Comparison of ENCODE assay signal across 8 cellular contexts in genomic region chr17:16353702-16354174, GRCh38. TPM values are rescaled to one million over a fixed set of nuclear protein-coding genes. Genes with fewer than 3 reads are reported as not detected.
DNase-seq lines count a peak whose midpoint lies in the region; ATAC-seq and TF ChIP-seq lines count a peak whose summit lies in the region.

No MANE protein-coding gene starts in this region.

- H3K27ac ChIP-seq in GM23338 (ENCODE audit: low read depth) (no peak overlapping the region), WERI-Rb-1 (peak overlapping the region; percentile 65), right cardiac atrium (ENCODE audit: low read length) (no peak overlapping the region)

- H3K9me2 ChIP-seq in GM23338 (ENCODE audit: insufficient read depth): no peaks in the 10 kb centered on the region

- 47% methylated on average over 25 of the region's 25 CpGs for WGBS in right cardiac atrium

- intact Hi-C loops in right cardiac atrium (cut with DNase I): no loop called here

- peaks cover 19% of the 10 kb centered on the region for H4K20me1 ChIP-seq in GM23338 (replicated peaks; ENCODE audit: insufficient read depth)

- ATAC-seq in GM23338: no peak
- no peak for ATAC-seq in right cardiac atrium

- peak overlapping the region; percentile 70; the same call in 1 of the 2 replicates for H2AFZ ChIP-seq in GM23338

- H3K36me3 ChIP-seq in GM23338 (ENCODE audit: insufficient read depth) (peaks cover 14% of the 10 kb centered on the region), WERI-Rb-1 (peaks cover 39% of the 10 kb centered on the region), skeletal muscle satellite cell (ENCODE audit: insufficient read depth, low read length) (no peaks in the 10 kb centered on the region)

- H3K9me3 ChIP-seq in WERI-Rb-1 (ENCODE audit: severe bottlenecking) (peaks cover 6% of the 10 kb centered on the region), right cardiac atrium (ENCODE audit: control insufficient read depth, low read length) (no peaks in the 10 kb centered on the region), skeletal muscle satellite cell (replicated peaks; ENCODE audit: low read length) (no peaks in the 10 kb centered on the region)

- H3K27ac Mint-ChIP-seq in GM23338: peak overlapping the region; percentile 76

- DNase-seq in GM23338 (ENCODE audit: low spot score) (no peak), WERI-Rb-1 (no peak), right cardiac atrium (no peak), superior temporal gyrus (ENCODE audit: extremely low spot score) (no peak), NCI-H2227 (lab: John Stamatoyannopoulos, UW; ENCODE audit: unreplicated experiment) (no peak), activated gamma-delta T cell (lab: John Stamatoyannopoulos, UW) (no peak), NCI-H345 treated with DMSO at 0.1 percent for 48 hours (lab: John Stamatoyannopoulos, UW; ENCODE audit: unreplicated experiment) (no peak)

- H3K4me1 ChIP-seq in GM23338 (ENCODE audit: insufficient read depth) (peaks cover 25% of the 10 kb centered on the region), right cardiac atrium (ENCODE audit: control insufficient read depth, insufficient read depth, low read length) (no peaks in the 10 kb centered on the region), skeletal muscle satellite cell (ENCODE audit: control insufficient read depth, insufficient read depth, low read length) (peaks cover 8% of the 10 kb centered on the region)

- peaks cover 38% of the 10 kb centered on the region for H3K79me2 ChIP-seq in GM23338 (replicated peaks; ENCODE audit: insufficient read depth)

- H3K27me3 Mint-ChIP-seq in GM23338 (ENCODE audit: insufficient read depth, low read depth, poor library complexity): peaks cover 26% of the 10 kb centered on the region

- peak overlapping the region; percentile 44 for H3K9ac ChIP-seq in skeletal muscle satellite cell (ENCODE audit: low read depth, low read length)

- peaks cover 17% of the 10 kb centered on the region; the same call in 1 of the 2 replicates for H3K27me3 ChIP-seq in GM23338 (ENCODE audit: insufficient read depth)
- H3K27me3 ChIP-seq in WERI-Rb-1 (ENCODE audit: insufficient read depth, low read depth, severe bottlenecking): no peaks in the 10 kb centered on the region
- H3K27me3 ChIP-seq in right cardiac atrium (ENCODE audit: control insufficient read depth, insufficient read depth): no peaks in the 10 kb centered on the region
- no peaks in the 10 kb centered on the region for H3K27me3 ChIP-seq in skeletal muscle satellite cell (ENCODE audit: control insufficient read depth, insufficient read depth, low read length)

- H3K4me3 Mint-ChIP-seq in GM23338: peak overlapping the region; percentile 76

- TF ChIP-seq CTCF in GM23338 (conservative IDR thresholded peaks at IDR 0.05; ENCODE audit: low read depth in 2 of 2) (no peak), WERI-Rb-1 (IDR thresholded peaks at IDR 0.05; ENCODE audit: low read depth, low read length) (no peak)

- peaks cover 17% of the 10 kb centered on the region for H3F3A ChIP-seq in GM23338 (replicated peaks; ENCODE audit: low read depth)

- peak overlapping the region; percentile 69 for H3K4me2 ChIP-seq in GM23338
- H3K4me2 ChIP-seq in skeletal muscle satellite cell (ENCODE audit: low read length): peak overlapping the region; percentile 86

- no peaks in the 10 kb centered on the region; the same call in 2 of the 3 replicates for H3K9me3 Mint-ChIP-seq in GM23338

- H3K4me1 Mint-ChIP-seq in GM23338: peaks cover 14% of the 10 kb centered on the region

- H3K36me3 Mint-ChIP-seq in GM23338 (ENCODE audit: low read depth): peaks cover 26% of the 10 kb centered on the region

- peak overlapping the region; percentile 47 for H3K4me3 ChIP-seq in GM23338
- no peak overlapping the region for H3K4me3 ChIP-seq in WERI-Rb-1 (ENCODE audit: low read depth, low read length)
- peak overlapping the region; percentile 83 for H3K4me3 ChIP-seq in right cardiac atrium (ENCODE audit: low read length)
- peak overlapping the region; percentile 68 for H3K4me3 ChIP-seq in skeletal muscle satellite cell (ENCODE audit: low read length)

TF ChIP-seq in GM23338, 12 proteins besides CTCF, POLR2A, EP300 and RAD21 (continues in another document):
- no peak for TF ChIP-seq STAT1 (IDR thresholded peaks at IDR 0.05; ENCODE audit: unreplicated experiment)
- TF ChIP-seq, protein P1, sequence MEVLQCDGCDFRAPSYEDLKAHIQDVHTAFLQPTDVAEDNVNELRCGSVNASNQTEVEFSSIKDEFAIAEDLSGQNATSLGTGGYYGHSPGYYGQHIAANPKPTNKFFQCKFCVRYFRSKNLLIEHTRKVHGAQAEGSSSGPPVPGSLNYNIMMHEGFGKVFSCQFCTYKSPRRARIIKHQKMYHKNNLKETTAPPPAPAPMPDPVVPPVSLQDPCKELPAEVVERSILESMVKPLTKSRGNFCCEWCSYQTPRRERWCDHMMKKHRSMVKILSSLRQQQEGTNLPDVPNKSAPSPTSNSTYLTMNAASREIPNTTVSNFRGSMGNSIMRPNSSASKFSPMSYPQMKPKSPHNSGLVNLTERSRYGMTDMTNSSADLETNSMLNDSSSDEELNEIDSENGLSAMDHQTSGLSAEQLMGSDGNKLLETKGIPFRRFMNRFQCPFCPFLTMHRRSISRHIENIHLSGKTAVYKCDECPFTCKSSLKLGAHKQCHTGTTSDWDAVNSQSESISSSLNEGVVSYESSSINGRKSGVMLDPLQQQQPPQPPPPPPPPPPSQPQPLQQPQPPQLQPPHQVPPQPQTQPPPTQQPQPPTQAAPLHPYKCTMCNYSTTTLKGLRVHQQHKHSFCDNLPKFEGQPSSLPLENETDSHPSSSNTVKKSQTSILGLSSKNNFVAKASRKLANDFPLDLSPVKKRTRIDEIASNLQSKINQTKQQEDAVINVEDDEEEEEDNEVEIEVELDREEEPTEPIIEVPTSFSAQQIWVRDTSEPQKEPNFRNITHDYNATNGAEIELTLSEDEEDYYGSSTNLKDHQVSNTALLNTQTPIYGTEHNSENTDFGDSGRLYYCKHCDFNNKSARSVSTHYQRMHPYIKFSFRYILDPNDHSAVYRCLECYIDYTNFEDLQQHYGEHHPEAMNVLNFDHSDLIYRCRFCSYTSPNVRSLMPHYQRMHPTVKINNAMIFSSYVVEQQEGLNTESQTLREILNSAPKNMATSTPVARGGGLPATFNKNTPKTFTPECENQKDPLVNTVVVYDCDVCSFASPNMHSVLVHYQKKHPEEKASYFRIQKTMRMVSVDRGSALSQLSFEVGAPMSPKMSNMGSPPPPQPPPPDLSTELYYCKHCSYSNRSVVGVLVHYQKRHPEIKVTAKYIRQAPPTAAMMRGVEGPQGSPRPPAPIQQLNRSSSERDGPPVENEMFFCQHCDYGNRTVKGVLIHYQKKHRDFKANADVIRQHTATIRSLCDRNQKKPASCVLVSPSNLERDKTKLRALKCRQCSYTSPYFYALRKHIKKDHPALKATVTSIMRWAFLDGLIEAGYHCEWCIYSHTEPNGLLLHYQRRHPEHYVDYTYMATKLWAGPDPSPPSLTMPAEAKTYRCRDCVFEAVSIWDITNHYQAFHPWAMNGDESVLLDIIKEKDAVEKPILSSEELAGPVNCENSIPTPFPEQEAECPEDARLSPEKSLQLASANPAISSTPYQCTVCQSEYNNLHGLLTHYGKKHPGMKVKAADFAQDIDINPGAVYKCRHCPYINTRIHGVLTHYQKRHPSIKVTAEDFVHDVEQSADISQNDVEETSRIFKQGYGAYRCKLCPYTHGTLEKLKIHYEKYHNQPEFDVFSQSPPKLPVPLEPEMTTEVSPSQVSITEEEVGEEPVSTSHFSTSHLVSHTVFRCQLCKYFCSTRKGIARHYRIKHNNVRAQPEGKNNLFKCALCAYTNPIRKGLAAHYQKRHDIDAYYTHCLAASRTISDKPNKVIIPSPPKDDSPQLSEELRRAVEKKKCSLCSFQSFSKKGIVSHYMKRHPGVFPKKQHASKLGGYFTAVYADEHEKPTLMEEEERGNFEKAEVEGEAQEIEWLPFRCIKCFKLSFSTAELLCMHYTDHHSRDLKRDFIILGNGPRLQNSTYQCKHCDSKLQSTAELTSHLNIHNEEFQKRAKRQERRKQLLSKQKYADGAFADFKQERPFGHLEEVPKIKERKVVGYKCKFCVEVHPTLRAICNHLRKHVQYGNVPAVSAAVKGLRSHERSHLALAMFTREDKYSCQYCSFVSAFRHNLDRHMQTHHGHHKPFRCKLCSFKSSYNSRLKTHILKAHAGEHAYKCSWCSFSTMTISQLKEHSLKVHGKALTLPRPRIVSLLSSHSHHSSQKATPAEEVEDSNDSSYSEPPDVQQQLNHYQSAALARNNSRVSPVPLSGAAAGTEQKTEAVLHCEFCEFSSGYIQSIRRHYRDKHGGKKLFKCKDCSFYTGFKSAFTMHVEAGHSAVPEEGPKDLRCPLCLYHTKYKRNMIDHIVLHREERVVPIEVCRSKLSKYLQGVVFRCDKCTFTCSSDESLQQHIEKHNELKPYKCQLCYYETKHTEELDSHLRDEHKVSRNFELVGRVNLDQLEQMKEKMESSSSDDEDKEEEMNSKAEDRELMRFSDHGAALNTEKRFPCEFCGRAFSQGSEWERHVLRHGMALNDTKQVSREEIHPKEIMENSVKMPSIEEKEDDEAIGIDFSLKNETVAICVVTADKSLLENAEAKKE (CRISPR knock-in tag; IDR thresholded peaks at IDR 0.05): no peak
- no peak for TF ChIP-seq ETS1 (IDR thresholded peaks at IDR 0.05)
- no peak for TF ChIP-seq EZH2phosphoT487 (IDR thresholded peaks at IDR 0.05; ENCODE audit: unreplicated experiment)
- TF ChIP-seq CREB1 (CRISPR knock-in tag; IDR thresholded peaks at IDR 0.05; ENCODE audit: low read depth): no peak

RNA-seq across cellular contexts. Expression of gene CENPV, which starts 0.5 kb away (rescaled TPM):
- total RNA-seq in GM23338 (2014; rRNA removed; shearing (Covaris generic)): 300 and 312 TPM in 2 replicates
- polyA plus RNA-seq in GM23338 (2016; fragmentation: Nextera tagmentation; extraction: Ambion mirVana): 139 and 149 TPM in 2 replicates
- total RNA-seq in right cardiac atrium: 10 to 100 TPM; 16.4 to 19.2 (median 18.8) TPM
- 14.5 TPM for polyA plus RNA-seq in right cardiac atrium
- total RNA-seq in skeletal muscle satellite cell (2012; rRNA removed): 11.4 and 17.5 TPM in 2 replicates

RNA-seq across cellular contexts. Expression of gene UBB, which starts 27.2 kb away (rescaled TPM):
- total RNA-seq in GM23338 (2014; rRNA removed; shearing (Covaris generic)): 812 and 871 TPM in 2 replicates
- polyA plus RNA-seq in GM23338 (2016; fragmentation: Nextera tagmentation; extraction: Ambion mirVana): 1,581 and 1,692 TPM in 2 replicates
- 1,000 to 10,000 TPM; 1,353 to 1,780 (median 1,568) TPM for total RNA-seq in right cardiac atrium
- 1,446 TPM for polyA plus RNA-seq in right cardiac atrium
- 1,088 and 1,189 TPM in 2 replicates for total RNA-seq in skeletal muscle satellite cell (2012; rRNA removed)

Comparison
In these comparisons a context has a peak if more than half of its experiments do, and no peak if none do; other contexts are left out.
1. RNA of gene CENPV, which starts 0.5 kb away (total RNA-seq): 300 to 312 TPM in GM23338; 16.4 to 19.2 TPM in right cardiac atrium; every median in the first group is over 10 times any median in the second.